In genomic region chr2:156341482-156342251, GRCh38 we compare ENCODE assay signal across 8 cellular contexts. TPM values are rescaled to one million over a fixed set of nuclear protein-coding genes. Genes with fewer than 3 reads are reported as not detected.
DNase-seq lines count a peak whose midpoint lies in the region; TF ChIP-seq lines count a peak whose summit lies in the region.

No MANE protein-coding gene starts in this region.

- H3K9me3 Mint-ChIP-seq in endodermal cell (no peaks in the 10 kb centered on the region), mesothelial cell of epicardium (no peaks in the 10 kb centered on the region)

- H3K27me3 Mint-ChIP-seq in endodermal cell (ENCODE audit: insufficient read depth), result peaks cover 7% of the 10 kb centered on the region
- no peaks in the 10 kb centered on the region for H3K27me3 Mint-ChIP-seq in mesothelial cell of epicardium (ENCODE audit: low read depth)

- H3K27me3 ChIP-seq in endodermal cell (ENCODE audit: control insufficient read depth, insufficient read depth, low read length, poor library complexity, severe bottlenecking), result no peaks in the 10 kb centered on the region

- TF ChIP-seq CTCF in GM20000 (IDR thresholded peaks at IDR 0.05; ENCODE audit: extremely low read depth, missing control alignments), result no peak
- no peak for TF ChIP-seq CTCF in endodermal cell (conservative IDR thresholded peaks at IDR 0.05)
- TF ChIP-seq CTCF in mesothelial cell of epicardium (IDR thresholded peaks at IDR 0.05; ENCODE audit: unreplicated experiment), result no peak

- H3K36me3 Mint-ChIP-seq in endodermal cell (ENCODE audit: low read depth) (no peaks in the 10 kb centered on the region), mesothelial cell of epicardium (no peaks in the 10 kb centered on the region)

- H3K4me3 Mint-ChIP-seq in endodermal cell (peak overlapping the region; percentile 72), mesothelial cell of epicardium (peak overlapping the region; percentile 87)

- H3K4me1 Mint-ChIP-seq in endodermal cell (peaks cover 28% of the 10 kb centered on the region), mesothelial cell of epicardium (peaks cover 14% of the 10 kb centered on the region)

- DNase-seq in CMK (ENCODE audit: low read depth), result peak; percentile 61
- peak; percentile 94 for DNase-seq in GM20000 (ENCODE audit: low spot score)
- DNase-seq in HS-27A (ENCODE audit: low read depth), result peak; percentile 49
- peak; percentile 95 for DNase-seq in NOMO-1 treated with DMSO at 0.1 percent for 48 hours (lab: John Stamatoyannopoulos, UW; ENCODE audit: unreplicated experiment)
- DNase-seq in activated CD8-positive, alpha-beta memory T cell treated with anti-CD3 and anti-CD28 coated beads, Interleukin-2, amount 50 U/mL, for 1 hour (ENCODE audit: extremely low read depth), result peak; percentile 89
- DNase-seq in endodermal cell, result peak; percentile 92
- DNase-seq in mesothelial cell of epicardium (ENCODE audit: low spot score in 2 of 2, unreplicated experiment in 2 of 2), result peak; percentile 61 to 82
- DNase-seq in stimulated activated CD8-positive, alpha-beta memory T cell treated with anti-CD3 and anti-CD28 coated beads, Interleukin-2, amount 100 ng/mL, for 1 hour (ENCODE audit: low read depth in 2 of 2), result peak; percentile 67 to 83

- peak overlapping the region; percentile 89 for H3K9ac ChIP-seq in endodermal cell (ENCODE audit: extremely low read depth, low read length, poor library complexity, severe bottlenecking)

- peak overlapping the region; percentile 86 for H3K4me3 ChIP-seq in endodermal cell (ENCODE audit: low read length)

- H3K36me3 ChIP-seq in endodermal cell (ENCODE audit: control insufficient read depth, insufficient read depth, low read length), result no peaks in the 10 kb centered on the region

- 0% methylated on average over 17 to 61 of the region's 62 CpGs for WGBS in endodermal cell (ENCODE audit: insufficient coverage in 1 of 2, insufficient read length in 1 of 2), 2 experiments

- no peaks in the 10 kb centered on the region for H3K9me3 ChIP-seq in endodermal cell (ENCODE audit: control insufficient read depth, low read length)

- H3K27ac Mint-ChIP-seq in endodermal cell (peak overlapping the region; percentile 95), mesothelial cell of epicardium (peak overlapping the region; percentile 97)

- no peaks in the 10 kb centered on the region for H3K4me1 ChIP-seq in endodermal cell (ENCODE audit: control insufficient read depth, insufficient read depth, low read length)

- peak overlapping the region; percentile 96 for H3K27ac ChIP-seq in endodermal cell (ENCODE audit: low read depth, low read length)

RNA-seq across cellular contexts. Expression of gene NR4A2, which starts 9.1 kb away (rescaled TPM):
- total RNA-seq in endodermal cell (1 to 10 TPM; 1.2 to 1.6 TPM), mesothelial cell of epicardium (1.6 to 2.1 TPM (median 1.7 TPM) in 3 replicates)
- 2.3 TPM for polyA plus RNA-seq in endodermal cell (2013, experiment 1 of 2)
- polyA plus RNA-seq in endodermal cell (2013, experiment 2 of 2), result 1.5 TPM

Comparison
In these comparisons a context has a peak if more than half of its experiments do, and no peak if none do; other contexts are left out.
1. Peak in every context shown above with its lines: DNase-seq, H3K4me3 ChIP-seq and H3K27ac ChIP-seq.